In the genomic region with DNA sequence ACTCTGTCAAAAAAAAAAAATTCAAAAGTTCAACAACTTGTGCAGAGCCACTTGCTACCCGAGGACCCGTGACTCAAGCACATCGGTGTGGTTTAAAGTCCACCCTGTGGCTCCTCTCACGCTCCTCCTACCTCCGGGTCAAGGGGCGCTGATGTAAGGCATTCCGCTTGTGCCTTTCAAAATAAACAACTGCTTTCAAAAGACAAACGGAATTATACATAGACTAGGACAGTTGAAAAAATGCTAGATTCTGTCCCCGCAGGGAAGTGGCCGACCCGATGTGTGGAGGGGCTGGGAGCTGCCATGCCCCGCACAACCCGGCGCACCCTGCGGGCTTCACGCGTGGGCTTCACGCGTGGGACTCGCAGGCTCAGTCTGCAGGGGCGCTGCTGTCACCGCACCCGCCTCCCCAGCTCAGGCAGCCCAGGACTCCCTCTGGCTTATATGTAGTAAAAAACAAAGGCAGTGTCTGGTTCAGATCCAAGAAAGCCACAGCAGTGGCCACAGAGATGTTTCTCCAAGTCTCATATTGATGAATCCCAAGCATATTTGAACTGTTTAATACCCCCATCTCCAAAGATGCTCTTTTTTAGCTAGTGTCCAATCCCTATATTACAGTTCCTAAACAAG, we compare ENCODE assay signal across 8 cellular contexts.
A peak's percentile ranks its signal among the peaks of the same experiment; 100 is the strongest.
DNase-seq lines count a peak whose midpoint lies in the region; ATAC-seq and TF ChIP-seq lines count a peak whose summit lies in the region.

No MANE protein-coding gene starts in this region.

- H3K36me3 Mint-ChIP-seq in nephron (ENCODE audit: low read depth), result no peaks in the 10 kb centered on the region

- peak overlapping the region in 2 of 3 donors; percentile 40 to 63 for H3K4me3 ChIP-seq in breast epithelium

- peak overlapping the region; percentile 3 to 72 for H3K27ac ChIP-seq in breast epithelium

- intact Hi-C loops in breast epithelium (cut with DNase I; ENCODE audit: low total_unique reads), result no loop called here

- H3K27ac Mint-ChIP-seq in nephron, result peak overlapping the region; percentile 78 to 88 (median 81)

- DNase-seq in breast epithelium (ENCODE audit: low spot score in 2 of 2), result no peak
- DNase-seq in OCI-M1 (lab: John Stamatoyannopoulos, UW), result no peak
- no peak for DNase-seq in DMS153 (lab: John Stamatoyannopoulos, UW)
- DNase-seq in NCI-H345 treated with DMSO at 0.1 percent for 48 hours (lab: John Stamatoyannopoulos, UW; ENCODE audit: unreplicated experiment), result no peak

- H3K27me3 Mint-ChIP-seq in nephron (ENCODE audit: low read depth), result peaks cover 7% of the 10 kb centered on the region

- TF ChIP-seq CTCF in breast epithelium (IDR thresholded peaks at IDR 0.05) (no peak), nephron (IDR thresholded peaks at IDR 0.05; ENCODE audit: unreplicated experiment in 3 of 3) (no peak)

- peaks cover 23% of the 10 kb centered on the region for H3K4me1 Mint-ChIP-seq in nephron

- no peaks in the 10 kb centered on the region for H3K9me3 Mint-ChIP-seq in nephron

- H3K27me3 ChIP-seq in breast epithelium, result peaks cover 0 to 3% of the 10 kb centered on the region in 2 donors

- H3K36me3 ChIP-seq in breast epithelium, result no peaks in the 10 kb centered on the region

- H3K4me1 ChIP-seq in breast epithelium, result peaks cover 0 to 3% of the 10 kb centered on the region in 2 donors

- ATAC-seq in GM18505 (IDR thresholded peaks at IDR 0.05; ENCODE audit: unreplicated experiment), result peak; percentile 4
- ATAC-seq in HG02973 (IDR thresholded peaks at IDR 0.05; ENCODE audit: unreplicated experiment), result peak; percentile 16
- ATAC-seq in GM21367 (IDR thresholded peaks at IDR 0.05; ENCODE audit: unreplicated experiment), result no peak

- H3K4me3 Mint-ChIP-seq in nephron, result peak overlapping the region; percentile 64 to 78 (median 73)

- H3K9me3 ChIP-seq in breast epithelium, result no peaks in the 10 kb centered on the region

- TF ChIP-seq POLR2A in GM18505 (IDR thresholded peaks at IDR 0.05; ENCODE audit: borderline replicate concordance, extremely low read depth, insufficient read depth, insufficient read length) (no peak), breast epithelium (IDR thresholded peaks at IDR 0.05) (no peak)
